ENCODE assay signal across 8 cellular contexts in genomic region chr17:13594310-13594709, GRCh38. TPM values are rescaled to one million over a fixed set of nuclear protein-coding genes. Genes with fewer than 3 reads are reported as not detected.
DNase-seq lines count a peak whose midpoint lies in the region; ATAC-seq, FAIRE-seq and TF ChIP-seq lines count a peak whose summit lies in the region.

No MANE protein-coding gene starts in this region.

- H3K36me3 ChIP-seq in IMR-90 (ENCODE audit: control insufficient read depth, insufficient read depth, low read length) (no peaks in the 10 kb centered on the region), K562 (ENCODE audit: control insufficient read depth, insufficient read depth, low read length) (peaks cover 17% of the 10 kb centered on the region; the same call in 1 of the 3 replicates)

- H3K9ac ChIP-seq in IMR-90 (ENCODE audit: low read depth, low read length) (no peak overlapping the region), K562 (ENCODE audit: insufficient read depth in 1 of 2, low read depth in 2 of 2, low read length in 2 of 2) (peak overlapping the region in 1 of 2 experiments; percentile 55; a peak in 1 of 4 replicates)

- CTCF ChIA-PET in IMR-90 (lab: Yijun Ruan, JAX) (interaction anchor here (0.5 to 2.3 kb wide), 7 partner anchors 19 to 707 kb away, joined by 3 to 11 read pairs (median 5); partner anchors contain the start of gene HS3ST3B1), K562 (lab: Yijun Ruan, JAX; ENCODE audit: low intra/inter-chr PET ratio) (no interaction called here), GM10248 (lab: Yijun Ruan, JAX) (interaction anchor here (0.8 to 2.7 kb wide), 4 partner anchors 10 to 1333 kb away, joined by 3 to 14 read pairs (median 4); no protein-coding TSS in a partner anchor)

- H4K20me1 ChIP-seq in IMR-90 (ENCODE audit: insufficient read depth, low read length) (no peaks in the 10 kb centered on the region), K562 (replicated peaks; ENCODE audit: control insufficient read depth, insufficient read depth, low read length) (no peaks in the 10 kb centered on the region)

- DNase-seq in AG09319 (ENCODE audit: extremely low read depth, low read depth) (peak; percentile 29), IMR-90 (no peak), K562 (ENCODE audit: extremely low read depth in 1 of 4, low spot score in 3 of 4) (no peak), nephron progenitor cell (no peak), GM10248 (ENCODE audit: extremely low spot score) (no peak), GF-D8 (lab: John Stamatoyannopoulos, UW) (no peak)

- TF ChIP-seq POLR2A in IMR-90 (IDR thresholded peaks at IDR 0.05; ENCODE audit: low read depth, low read length) (no peak), K562 (conservative IDR thresholded peaks at IDR 0.05) (no peak)

- intact Hi-C loops in IMR-90 (cut with micrococcal nuclease) = loop anchor here (1.0 to 10.0 kb wide), 3 partner anchors 257 to 1210 kb away; no protein-coding TSS in a partner anchor
- intact Hi-C loops in K562 (cut with micrococcal nuclease) = loop anchor here (2.0 kb wide), 1 partner anchor 256 kb away; no protein-coding TSS in a partner anchor

- H3K4me3 Mint-ChIP-seq in nephron progenitor cell = peak overlapping the region; percentile 73

- in situ Hi-C loops in IMR-90 (cut with MboI; ENCODE audit: low sequenced_read_pairs) (loop anchor here (5.0 to 10.0 kb wide), 3 partner anchors 252 to 1330 kb away; partner anchors contain the start of gene HS3ST3B1), K562 (cut with MboI) (no loop called here)

- H3K27ac Mint-ChIP-seq in nephron progenitor cell = no peak overlapping the region

- H3K9me1 ChIP-seq in IMR-90 (ENCODE audit: insufficient read depth, low read length) = peaks cover 20% of the 10 kb centered on the region; the same call in 1 of the 2 replicates
- H3K9me1 ChIP-seq in K562 (ENCODE audit: control insufficient read depth, insufficient read depth, low read length) = no peaks in the 10 kb centered on the region

- peaks cover 99% of the 10 kb centered on the region for H3K4me1 Mint-ChIP-seq in nephron progenitor cell

- no CpG with 5 or more reads among the region's 5 CpGs for WGBS in IMR-90 (ENCODE audit: extremely low coverage in 2 of 2, insufficient read length in 1 of 2), 2 experiments
- 96% methylated on average over 4 of the region's 5 CpGs for WGBS in K562 (ENCODE audit: insufficient coverage, low coverage, missing lambda C conversion rate)

- TF ChIP-seq CTCF in AG09319 (IDR thresholded peaks at IDR 0.05; ENCODE audit: low read depth, low read length) (no peak), IMR-90 (conservative IDR thresholded peaks at IDR 0.05; ENCODE audit: low read depth, low read length) (no peak), K562 (IDR thresholded peaks at IDR 0.05 in 2 of 3, conservative IDR thresholded peaks at IDR 0.05 in 1 of 3; ENCODE audit: insufficient read depth in 2 of 3, low read depth in 1 of 3, low read length in 3 of 3) (no peak), nephron progenitor cell (IDR thresholded peaks at IDR 0.05) (no peak), GM10248 (IDR thresholded peaks at IDR 0.05; ENCODE audit: control extremely low read depth, extremely low read depth, low read depth, missing control alignments) (no peak)

- peak overlapping the region; percentile 84 for H2AK5ac ChIP-seq in IMR-90 (ENCODE audit: low read depth, low read length)

- peak overlapping the region; percentile 38 for H2AK9ac ChIP-seq in IMR-90 (replicated peaks; ENCODE audit: low read depth, low read length, poor library complexity)

- no peaks in the 10 kb centered on the region for H3K9me3 Mint-ChIP-seq in nephron progenitor cell

- peak overlapping the region; percentile 71 for H3K4ac ChIP-seq in IMR-90 (ENCODE audit: low read depth, low read length)

- H3K27ac ChIP-seq in IMR-90 (ENCODE audit: insufficient read depth, low read length) = peak overlapping the region; percentile 28
- H3K27ac ChIP-seq in K562 (ENCODE audit: extremely low read depth, low read depth, low read length) = peak overlapping the region; percentile 30; the same call in 2 of the 3 replicates

- peaks cover 11 to 58% of the 10 kb centered on the region in 2 experiments for H3K79me1 ChIP-seq in IMR-90 (ENCODE audit: low read depth in 1 of 2, low read length in 2 of 2)

- peaks cover 20% of the 10 kb centered on the region for H3K36me3 Mint-ChIP-seq in nephron progenitor cell (ENCODE audit: low read depth)

- H4K8ac ChIP-seq in IMR-90 (ENCODE audit: low read depth in 2 of 2, low read length in 2 of 2) = peak overlapping the region; percentile 44 to 60; a peak in 3 of 4 replicates

- no TSS peak for BruUV-seq in IMR-90 (replicated peaks; lab: Mats Ljungman, UMichigan)
- BruUV-seq in K562 (replicated peaks; lab: Mats Ljungman, UMichigan) = no TSS peak

- H4K91ac ChIP-seq in IMR-90 (ENCODE audit: insufficient read depth, low read depth, low read length) = peak overlapping the region; percentile 53

- peak overlapping the region; percentile 60; the same call in 1 of the 3 replicates for H2BK15ac ChIP-seq in IMR-90 (ENCODE audit: low read depth, low read length)

- H4K5ac ChIP-seq in IMR-90 (ENCODE audit: low read depth, low read length) = peak overlapping the region; percentile 6

- peak; percentile 16; the same call in 1 of the 2 replicates for ATAC-seq in IMR-90 (ENCODE audit: low read depth)
- ATAC-seq in K562 = no peak
- no peak for ATAC-seq in HG03175 (IDR thresholded peaks at IDR 0.05; ENCODE audit: unreplicated experiment)
- no peak for ATAC-seq in GM21528 (IDR thresholded peaks at IDR 0.05; ENCODE audit: low FRiP score, unreplicated experiment)

- peak overlapping the region; percentile 39 for H3K14ac ChIP-seq in IMR-90 (replicated peaks; ENCODE audit: low read depth, low read length)

- no peak overlapping the region for H3K56ac ChIP-seq in IMR-90 (ENCODE audit: extremely low read depth, insufficient read depth, low read length)

- peaks cover 3% of the 10 kb centered on the region for H3K27me3 Mint-ChIP-seq in nephron progenitor cell (ENCODE audit: low read depth, poor library complexity)

- H3K79me2 ChIP-seq in K562 (ENCODE audit: control insufficient read depth, insufficient read depth, low read length) = peaks cover 96% of the 10 kb centered on the region

- H3K27me3 ChIP-seq in IMR-90 (ENCODE audit: control insufficient read depth, insufficient read depth, low read length) = no peaks in the 10 kb centered on the region
- H3K27me3 ChIP-seq in K562 (ENCODE audit: control insufficient read depth in 2 of 2, insufficient read depth in 2 of 2, low read length in 2 of 2) = no peaks in the 10 kb centered on the region

- H3K9me3 ChIP-seq in IMR-90 (ENCODE audit: control insufficient read depth, insufficient read depth, low read length) (no peaks in the 10 kb centered on the region), K562 (replicated peaks; ENCODE audit: control insufficient read depth, insufficient read depth, low read depth, low read length) (no peaks in the 10 kb centered on the region)

- no peak for TF ChIP-seq EP300 in K562 (IDR thresholded peaks at IDR 0.05; ENCODE audit: low read length)

- H3K4me2 ChIP-seq in IMR-90 (ENCODE audit: low read depth, low read length) (peak overlapping the region; percentile 4; the same call in 1 of the 2 replicates), K562 (ENCODE audit: insufficient read depth, low read length) (no peak overlapping the region)

- H2BK120ac ChIP-seq in IMR-90 (ENCODE audit: low read depth, low read length) = peak overlapping the region; percentile 28

- peak overlapping the region; percentile 68 for H2BK5ac ChIP-seq in IMR-90 (ENCODE audit: low read depth, low read length, poor library complexity, severe bottlenecking)

- H3K4me3 ChIP-seq in IMR-90 (ENCODE audit: insufficient read depth, low read depth, low read length) (no peak overlapping the region), K562 (no peak overlapping the region)

- POLR2A ChIA-PET in IMR-90 (lab: Charles Lee; ENCODE audit: unreplicated experiment) = interaction anchor here (0.6 kb wide), 1 partner anchor 635 kb away, joined by 3 read pairs; no protein-coding TSS in a partner anchor
- POLR2A ChIA-PET in K562 (lab: Yijun Ruan, JAX) = no interaction called here
- POLR2A ChIA-PET in GM10248 (lab: Yijun Ruan, JAX) = no interaction called here

- no peak for FAIRE-seq in K562 (lab: Jason Lieb, UNC)

- TF ChIP-seq RAD21 in IMR-90 (IDR thresholded peaks at IDR 0.05; ENCODE audit: low read length) (no peak), K562 (CRISPR knock-in tag; conservative IDR thresholded peaks at IDR 0.05 in 1 of 2, IDR thresholded peaks at IDR 0.05 in 1 of 2) (no peak)

- H3K18ac ChIP-seq in IMR-90 (ENCODE audit: low read depth, low read length) = peak overlapping the region; percentile 25

- H3K23ac ChIP-seq in IMR-90 (ENCODE audit: low read depth, low read length) = peak overlapping the region; percentile 66; the same call in 1 of the 2 replicates

- dilution Hi-C loops in IMR-90 (cut with HindIII; ENCODE audit: low sequenced_read_pairs, unreplicated experiment) = no loop called here

- peaks cover 23% of the 10 kb centered on the region for H3K4me1 ChIP-seq in IMR-90 (ENCODE audit: control insufficient read depth, insufficient read depth, low read length)
- H3K4me1 ChIP-seq in K562 (replicated peaks in 1 of 2; ENCODE audit: control insufficient read depth in 2 of 2, insufficient read depth in 2 of 2, low read length in 2 of 2) = peaks cover 0 to 32% of the 10 kb centered on the region in 2 experiments; a peak in 2 of 5 replicates

- H2AFZ ChIP-seq in IMR-90 (replicated peaks; ENCODE audit: low read length, poor library complexity) = no peak overlapping the region
- no peak overlapping the region for H2AFZ ChIP-seq in K562 (ENCODE audit: low read depth, low read length)

- peak overlapping the region; percentile 78 for H2BK20ac ChIP-seq in IMR-90 (ENCODE audit: low read depth, low read length)

RNA-seq across cellular contexts. Expression of gene HS3ST3A1, which starts 7.4 kb away (rescaled TPM):
- 7.5 and 9.0 TPM in 2 replicates for total RNA-seq in IMR-90 (2012; rRNA removed)
- polyA plus RNA-seq in IMR-90 (2012; rRNA removed) = 8.8 and 11.9 TPM in 2 replicates
- 4.1 and 14.2 TPM in 2 replicates for polyA plus RNA-seq in IMR-90 (2012; cell fraction: cytosol; rRNA removed)
- polyA plus RNA-seq in IMR-90 (2012; cell fraction: nucleus; rRNA removed; ENCODE audit: low replicate concordance) = 16.3 and 27.2 TPM in 2 replicates
- 3.4 and 11.5 TPM in 2 replicates for total RNA-seq in K562 (2011; cell fraction: chromatin; rRNA removed; ENCODE audit: low replicate concordance)
- 17.2 and 19.7 TPM in 2 replicates for total RNA-seq in K562 (2011; cell fraction: nucleolus; rRNA removed)
- total RNA-seq in K562 (2011; cell fraction: nucleoplasm; rRNA removed) = 7.4 and 8.5 TPM in 2 replicates
- 14.8 and 18.5 TPM in 2 replicates for total RNA-seq in K562 (2014; rRNA removed)
- total RNA-seq in K562 (2014; rRNA removed; fragmentation: Illumina TruSeq; extraction: Trizol) = 1.2 and 1.5 TPM in 2 replicates
- 8.0 and 8.1 TPM in 2 replicates for total RNA-seq in K562 (2015; rRNA removed; fragmentation: Illumina TruSeq; extraction: Trizol)
- total RNA-seq in K562 (2021) = 11.7 and 12.0 TPM in 2 replicates
- 2.3 TPM in 2 replicates for polyA plus RNA-seq in K562 (2011; rRNA removed)
- polyA plus RNA-seq in K562 (2011; cell fraction: cytosol; rRNA removed) = 5.0 and 13.1 TPM in 2 replicates
- 2.2 and 4.5 TPM in 2 replicates for polyA plus RNA-seq in K562 (2011; cell fraction: nucleus; rRNA removed)
- polyA plus RNA-seq in K562 (2012) = 5.5 and 6.8 TPM in 2 replicates
- polyA plus RNA-seq in K562 (2014; fragmentation: Illumina TruSeq; extraction: Trizol) = 1.7 and 9.6 TPM in 2 replicates
- under 1 TPM; 0.25 to 0.39 TPM for polyA plus RNA-seq in K562 (2014; fragmentation: Nextera tagmentation; extraction: Ambion mirVana)
- 6.6 and 9.1 TPM in 2 replicates for polyA plus RNA-seq in K562 (2014; rRNA removed)
- polyA minus RNA-seq in K562 (2011; rRNA and poly(A)+ RNA removed) = 0.33 and 1.4 TPM in 2 replicates
- polyA minus RNA-seq in K562 (2011; cell fraction: cytosol; rRNA and poly(A)+ RNA removed) = 11.8 and 18.3 TPM in 2 replicates
- 10.0 and 15.2 TPM in 2 replicates for polyA minus RNA-seq in K562 (2011; cell fraction: nucleus; rRNA and poly(A)+ RNA removed)
